In genomic region chr3:185460283-185460682, GRCh38 we compare ENCODE assay signal across 17 cellular contexts. TPM values are rescaled to one million over a fixed set of nuclear protein-coding genes. Genes with fewer than 3 reads are reported as not detected.
A peak's percentile ranks its signal among the peaks of the same experiment; 100 is the strongest.
DNase-seq lines count a peak whose midpoint lies in the region; ATAC-seq and TF ChIP-seq lines count a peak whose summit lies in the region.
"Had no signal": no experiment of that assay in that cellular context is flagged by ENCODE, and none has a peak within 500 bp of the region (broad histone marks: within the 10 kb centered on the region; RNA-seq: fewer than 3 reads in every experiment).

No MANE protein-coding gene starts in this region.

- no peaks in the 10 kb centered on the region for H3K36me3 ChIP-seq in HCT116 (ENCODE audit: control insufficient read depth in 1 of 2, insufficient read depth in 2 of 2, low read length in 2 of 2)
- no peaks in the 10 kb centered on the region for H3K36me3 ChIP-seq in Panc1 (ENCODE audit: control insufficient read depth, insufficient read depth, low read length)
- H3K36me3 ChIP-seq: BLaER1 treated with 17β-estradiol and CSF1 and Interleukin-3, amounts not matched to agents 10 nM and 100 nM had no signal

- BruUV-seq in HCT116 (replicated peaks; lab: Mats Ljungman, UMichigan) (no TSS peak), Panc1 (replicated peaks; lab: Mats Ljungman, UMichigan) (no TSS peak)

- H3K4me1 ChIP-seq in HCT116 (ENCODE audit: control insufficient read depth in 1 of 2, insufficient read depth in 2 of 2, low read length in 2 of 2) (no peaks in the 10 kb centered on the region), Panc1 (ENCODE audit: control insufficient read depth, insufficient read depth, low read length) (no peaks in the 10 kb centered on the region)
- H3K4me1 ChIP-seq: BLaER1 treated with 17β-estradiol and CSF1 and Interleukin-3, amounts not matched to agents 10 nM and 100 nM had no signal

- H3K4me2 ChIP-seq in HCT116 (ENCODE audit: low read length) = no peak overlapping the region
- H3K4me2 ChIP-seq: BLaER1 treated with 17β-estradiol and CSF1 and Interleukin-3, amounts not matched to agents 10 nM and 100 nM had no signal

- intact Hi-C loops in HCT116 (cut with micrococcal nuclease) (loop anchor here (5.0 kb wide), 1 partner anchor 117 kb away; no protein-coding TSS in a partner anchor), Panc1 (cut with micrococcal nuclease; ENCODE audit: unreplicated experiment) (loop anchor here (5.0 to 10.0 kb wide), 2 partner anchors 95 to 117 kb away; partner anchors contain the start of gene LIPH)

- H3K9me2 ChIP-seq in HCT116 (ENCODE audit: insufficient read depth) = no peaks in the 10 kb centered on the region

- H3K9ac ChIP-seq in HCT116 (ENCODE audit: low read length) = no peak overlapping the region
- H3K9ac ChIP-seq: BLaER1 treated with 17β-estradiol and CSF1 and Interleukin-3, amounts not matched to agents 10 nM and 100 nM had no signal

- no peak overlapping the region for H3K4me3 ChIP-seq in AG10803 (ENCODE audit: low read length)
- H3K4me3 ChIP-seq in HCT116 (replicated peaks in 1 of 2; ENCODE audit: low read depth in 1 of 2, low read length in 2 of 2) = no peak overlapping the region
- no peak overlapping the region for H3K4me3 ChIP-seq in Panc1 (ENCODE audit: low read depth in 2 of 2, low read length in 2 of 2)
- H3K4me3 ChIP-seq in cardiac fibroblast (replicated peaks in 1 of 2; ENCODE audit: low read depth in 2 of 2, low read length in 2 of 2) = no peak overlapping the region
- H3K4me3 ChIP-seq: BLaER1 treated with 17β-estradiol and CSF1 and Interleukin-3, amounts not matched to agents 10 nM and 100 nM had no signal

- no peak for TF ChIP-seq RAD21 in HCT116 (IDR thresholded peaks at IDR 0.05; ENCODE audit: low read depth)

- POLR2A ChIA-PET in HCT116 (lab: Charles Lee) (interaction anchor here (2.7 kb wide), 1 partner anchor 98 kb away, joined by 13 read pairs; no protein-coding TSS in a partner anchor), Panc1 (lab: Charles Lee) (interaction anchor here (0.6 kb wide), 1 partner anchor 100 kb away, joined by 10 read pairs; no protein-coding TSS in a partner anchor)

- H3K27me3 ChIP-seq in HCT116 (ENCODE audit: insufficient read depth, low read length) (no peaks in the 10 kb centered on the region), Panc1 (ENCODE audit: control insufficient read depth, insufficient read depth, low read length) (no peaks in the 10 kb centered on the region)
- H3K27me3 ChIP-seq: BLaER1 treated with 17β-estradiol and CSF1 and Interleukin-3, amounts not matched to agents 10 nM and 100 nM had no signal

- CTCF ChIA-PET in HCT116 (lab: Charles Lee) (interaction anchor here (0.7 to 2.9 kb wide), 12 partner anchors 8 to 171 kb away, joined by 3 to 38 read pairs (median 4); partner anchors contain the start of gene SENP2), Panc1 (lab: Charles Lee) (interaction anchor here (1.0 to 1.5 kb wide), 5 partner anchors 15 to 126 kb away, joined by 3 to 13 read pairs (median 6); partner anchors contain the start of gene SENP2)

- RAD21 ChIA-PET in HCT116 (lab: Charles Lee; ENCODE audit: low non-redundant PET in 1 of 2, low total read pairs in 2 of 2, uncharacterized antibody in 2 of 2, unreplicated experiment in 2 of 2) = interaction anchor here (0.9 to 1.8 kb wide), 5 partner anchors 99 to 115 kb away, joined by 3 to 10 read pairs (median 8); no protein-coding TSS in a partner anchor

- no peaks in the 10 kb centered on the region for H4K20me1 ChIP-seq in HCT116 (ENCODE audit: insufficient read depth)
- H4K20me1 ChIP-seq: BLaER1 treated with 17β-estradiol and CSF1 and Interleukin-3, amounts not matched to agents 10 nM and 100 nM had no signal

- in situ Hi-C loops in Panc1 (cut with HindIII; ENCODE audit: low pct_unique_long_range_greater_than_20kb, low sequenced_read_pairs) = no loop called here

- H3K79me2 ChIP-seq in HCT116 (ENCODE audit: insufficient read depth, low read length) = no peaks in the 10 kb centered on the region

- ATAC-seq in HCT116 (peak; percentile 50; the same call in 1 of the 2 replicates), Panc1 (peak; percentile 37; the same call in 1 of the 2 replicates), GM18858 (IDR thresholded peaks at IDR 0.05; ENCODE audit: unreplicated experiment) (no peak)

- H3K27ac ChIP-seq in HCT116 (ENCODE audit: low read depth, low read length) = no peak overlapping the region
- no peak overlapping the region for H3K27ac ChIP-seq in Panc1 (ENCODE audit: low read length)
- H3K27ac ChIP-seq: 22Rv1; BLaER1 treated with 17β-estradiol and CSF1 and Interleukin-3, amounts not matched to agents 10 nM and 100 nM; C4-2B had no signal

- no peak for TF ChIP-seq POLR2A in HCT116 (IDR thresholded peaks at IDR 0.05; ENCODE audit: borderline replicate concordance, extremely low read depth, insufficient read depth, insufficient read length)

- DNase-seq in AG10803 (ENCODE audit: low read depth) = no peak
- DNase-seq in HCT116 (ENCODE audit: low read depth, low spot score) = no peak
- no peak for DNase-seq in Panc1 (ENCODE audit: low read depth, low spot score)
- DNase-seq in cardiac fibroblast (ENCODE audit: low read depth in 2 of 2) = no peak
- DNase-seq in DMS114 treated with DMSO at 0.1 percent for 48 hours (lab: John Stamatoyannopoulos, UW; ENCODE audit: unreplicated experiment) = no peak
- no peak for DNase-seq in 8988T
- DNase-seq in NCI-H510A (lab: John Stamatoyannopoulos, UW) = no peak
- DNase-seq: CD4-positive, alpha-beta T cell; CD8-positive, alpha-beta memory T cell; COR-L47; DMS 273 treated with DMSO at 0.1 percent for 48 hours; DMS79 treated with DMSO at 0.1 percent for 48 hours; GF-D8 had no signal

- H2AFZ ChIP-seq in HCT116 (ENCODE audit: low read depth, low read length, poor library complexity, severe bottlenecking) = no peak overlapping the region

- no peaks in the 10 kb centered on the region for H3K9me3 ChIP-seq in HCT116 (ENCODE audit: control insufficient read depth in 1 of 2, insufficient read depth in 1 of 2, low read depth in 1 of 2, low read length in 2 of 2)
- H3K9me3 ChIP-seq in Panc1 (ENCODE audit: control insufficient read depth, insufficient read depth, low read depth, low read length) = no peaks in the 10 kb centered on the region

- 0 out of 2 replicates have a peak, but pooled peaks have one; percentile 1 for TF ChIP-seq CTCF in AG10803 (conservative IDR thresholded peaks at IDR 0.05; ENCODE audit: low read length)
- no peak for TF ChIP-seq CTCF in HCT116 (IDR thresholded peaks at IDR 0.05 in 2 of 3, conservative IDR thresholded peaks at IDR 0.05 in 1 of 3; ENCODE audit: borderline replicate concordance in 1 of 3, insufficient read depth in 1 of 3, low read depth in 2 of 3, low read length in 2 of 3)
- TF ChIP-seq CTCF in Panc1 (IDR thresholded peaks at IDR 0.05) = no peak
- TF ChIP-seq CTCF in cardiac fibroblast (IDR thresholded peaks at IDR 0.05; ENCODE audit: low read depth, low read length) = peak; percentile 2

TF ChIP-seq in HCT116, 20 proteins besides CTCF, POLR2A, EP300 and RAD21:
- no peak for TF ChIP-seq JUND (IDR thresholded peaks at IDR 0.05)
- TF ChIP-seq EGR1 (IDR thresholded peaks at IDR 0.05; ENCODE audit: low read depth) = no peak
- TF ChIP-seq MAX (IDR thresholded peaks at IDR 0.05) = no peak
- TF ChIP-seq ZBTB33 (IDR thresholded peaks at IDR 0.05; ENCODE audit: extremely low read depth, insufficient replicate concordance, low read length) = no peak
- no peak for TF ChIP-seq EZH2phosphoT487 (IDR thresholded peaks at IDR 0.05; ENCODE audit: borderline replicate concordance)
- no peak for TF ChIP-seq FOSL1 (IDR thresholded peaks at IDR 0.05; ENCODE audit: low read depth)
- TF ChIP-seq SP1 (IDR thresholded peaks at IDR 0.05; ENCODE audit: low read depth) = no peak
- no peak for TF ChIP-seq ATF3 (IDR thresholded peaks at IDR 0.05)
- TF ChIP-seq YY1 (IDR thresholded peaks at IDR 0.05; ENCODE audit: extremely low read depth, insufficient replicate concordance, low read depth, low read length) = no peak
- no peak for TF ChIP-seq SRF (IDR thresholded peaks at IDR 0.05; ENCODE audit: low read depth)
- TF ChIP-seq ELF1 (IDR thresholded peaks at IDR 0.05; ENCODE audit: borderline replicate concordance, low read depth) = no peak
- TF ChIP-seq EZH2 (IDR thresholded peaks at IDR 0.05) = no peak
- TF ChIP-seq POLR2AphosphoS5 (IDR thresholded peaks at IDR 0.05; ENCODE audit: low read depth, low read length) = no peak
- TF ChIP-seq CBX3 (IDR thresholded peaks at IDR 0.05; ENCODE audit: low read depth) = no peak
- TF ChIP-seq TCF7L2 (IDR thresholded peaks at IDR 0.05; ENCODE audit: borderline replicate concordance, extremely low read depth, insufficient read depth, insufficient read length) = no peak
- no peak for TF ChIP-seq ZFX (IDR thresholded peaks at IDR 0.05)
TF ChIP-seq in HCT116: peak in this region for 0.

RNA-seq across cellular contexts. Expression of gene TMEM41A, which starts 38.6 kb away (rescaled TPM):
- 25.4 TPM for total RNA-seq in HCT116 (2021; ENCODE audit: unreplicated experiment)
- polyA plus RNA-seq in HCT116 (2012) = 13.6 and 15.3 TPM in 2 replicates
- 30.2 TPM for total RNA-seq in Panc1 (2021; ENCODE audit: unreplicated experiment)
- polyA plus RNA-seq in Panc1 (2012; ENCODE audit: insufficient read length) = 19.7 TPM

Comparison
In these comparisons a context has a peak if more than half of its experiments do, and no peak if none do; other contexts are left out.
1. CTCF ChIP-seq: peak in AG10803 (single experiment) and cardiac fibroblast (single experiment); none in HCT116 (0 of 3) and Panc1 (single experiment).